9 cellular contexts compared by ENCODE assay signal in genomic region chr20:346033-346639, GRCh38. TPM values are rescaled to one million over a fixed set of nuclear protein-coding genes. Genes with fewer than 3 reads are reported as not detected.
DNase-seq lines count a peak whose midpoint lies in the region; ATAC-seq, FAIRE-seq and TF ChIP-seq lines count a peak whose summit lies in the region.
"Had no signal": no experiment of that assay in that cellular context is flagged by ENCODE, and none has a peak within 500 bp of the region (broad histone marks: within the 10 kb centered on the region; RNA-seq: fewer than 3 reads in every experiment).

No MANE protein-coding gene starts in this region.

- TF ChIP-seq POLR2A in Peyer's patch (IDR thresholded peaks at IDR 0.05) (no peak), endothelial cell of umbilical vein (IDR thresholded peaks at IDR 0.05; ENCODE audit: low read depth, low read length) (no peak), ovary (IDR thresholded peaks at IDR 0.05) (no peak)

- DNase-seq in CD4-positive, alpha-beta memory T cell, result no peak
- DNase-seq in Peyer's patch (no peak), endothelial cell of umbilical vein (ENCODE audit: low read depth, low spot score) (no peak), ovary (peak in 1 of 5 donors; percentile 33), AML-193 (lab: John Stamatoyannopoulos, UW) (no peak), NCI-H2171 treated with DMSO at 0.1 percent for 48 hours (lab: John Stamatoyannopoulos, UW) (no peak), GM19240 (ENCODE audit: insufficient read length, low spot score) (no peak)

- H3K36me3 ChIP-seq in CD4-positive, alpha-beta memory T cell (ENCODE audit: insufficient read depth, low read length), result no peaks in the 10 kb centered on the region
- H3K36me3 ChIP-seq in Peyer's patch (no peaks in the 10 kb centered on the region), endothelial cell of umbilical vein (ENCODE audit: control insufficient read depth in 2 of 2, extremely low read depth in 1 of 2, insufficient read depth in 2 of 2, low read length in 2 of 2) (no peaks in the 10 kb centered on the region), ovary (no peaks in the 10 kb centered on the region)

- ATAC-seq in HG02870 (IDR thresholded peaks at IDR 0.05; ENCODE audit: unreplicated experiment), result no peak

- CTCF ChIA-PET in CD4-positive, alpha-beta memory T cell (lab: Charles Lee; ENCODE audit: partially characterized antibody), result interaction anchor here (0.8 to 2.2 kb wide), 4 partner anchors 9 to 80 kb away, joined by 3 to 7 read pairs (median 6); no protein-coding TSS in a partner anchor
- CTCF ChIA-PET in endothelial cell of umbilical vein (lab: Charles Lee), result interaction anchor here (0.7 to 4.7 kb wide), 5 partner anchors 12 to 85 kb away, joined by 3 to 42 read pairs (median 3); no protein-coding TSS in a partner anchor

- H3K27me3 ChIP-seq in CD4-positive, alpha-beta memory T cell (ENCODE audit: insufficient read depth, low read length), result no peaks in the 10 kb centered on the region
- H3K27me3 ChIP-seq in Peyer's patch (no peaks in the 10 kb centered on the region), endothelial cell of umbilical vein (ENCODE audit: control insufficient read depth in 2 of 2, insufficient read depth in 2 of 2, low read length in 2 of 2) (no peaks in the 10 kb centered on the region), ovary (no peaks in the 10 kb centered on the region)

- peaks cover 16% of the 10 kb centered on the region for H3K4me1 ChIP-seq in CD4-positive, alpha-beta memory T cell (ENCODE audit: insufficient read depth, low read length)
- H3K4me1 ChIP-seq in Peyer's patch, result peaks cover 0 to 23% (median 0%) of the 10 kb centered on the region in 4 donors
- H3K4me1 ChIP-seq in endothelial cell of umbilical vein (ENCODE audit: control insufficient read depth, extremely low read depth, insufficient read depth, low read length), result peaks cover 9% of the 10 kb centered on the region
- H3K4me1 ChIP-seq in ovary (ENCODE audit: insufficient read depth), result peaks cover 7% of the 10 kb centered on the region

- H3K4me2 ChIP-seq in endothelial cell of umbilical vein (ENCODE audit: insufficient read depth, low read length), result peak overlapping the region; percentile 58

- peak overlapping the region; percentile 22 for H3K9ac ChIP-seq in endothelial cell of umbilical vein (replicated peaks; ENCODE audit: extremely low read depth, insufficient read depth, low read length)

- FAIRE-seq in endothelial cell of umbilical vein (lab: Jason Lieb, UNC), result no peak
- FAIRE-seq: GM18507 had no signal

- no peak overlapping the region for H3K27ac ChIP-seq in CD4-positive, alpha-beta memory T cell (ENCODE audit: low read depth, low read length)
- peak overlapping the region in 3 of 4 donors; percentile 80 to 87 (median 84) for H3K27ac ChIP-seq in Peyer's patch
- no peak overlapping the region for H3K27ac ChIP-seq in endothelial cell of umbilical vein (ENCODE audit: insufficient read depth, low read depth, low read length)
- peak overlapping the region; percentile 69 to 98 for H3K27ac ChIP-seq in ovary

- H3K4me1 Mint-ChIP-seq in CD4-positive, alpha-beta memory T cell, result peaks cover 7 to 14% (median 10%) of the 10 kb centered on the region in 4 donors

- 56 to 59% (median 57%) methylated on average over 9 of the region's 9 CpGs for WGBS in ovary, 3 donors

- dilution Hi-C loops in endothelial cell of umbilical vein (cut with MboI; ENCODE audit: extremely low pct_ligation_motif_present, low sequenced_read_pairs), result no loop called here

- no peaks in the 10 kb centered on the region for H3K9me1 ChIP-seq in endothelial cell of umbilical vein (replicated peaks; ENCODE audit: control insufficient read depth, extremely low read depth, insufficient read depth, low read length)

- H3K79me2 ChIP-seq in endothelial cell of umbilical vein (ENCODE audit: control insufficient read depth, insufficient read depth, low read length), result no peaks in the 10 kb centered on the region

- intact Hi-C loops in CD4-positive, alpha-beta memory T cell (cut with micrococcal nuclease), result loop anchor here (2.0 kb wide), 2 partner anchors 19 to 117 kb away; partner anchors contain the start of gene TBC1D20
- intact Hi-C loops in endothelial cell of umbilical vein (cut with micrococcal nuclease), result loop anchor here (5.0 kb wide), 2 partner anchors 139 to 196 kb away; partner anchors contain the start of gene CSNK2A1
- intact Hi-C loops in ovary (cut with DNase I), result no loop called here

- no peak for TF ChIP-seq EP300 in ovary (IDR thresholded peaks at IDR 0.05)

- BruUV-seq in endothelial cell of umbilical vein (replicated peaks; lab: Mats Ljungman, UMichigan), result no TSS peak

- peaks cover 3 to 4% of the 10 kb centered on the region in 2 donors for H3K36me3 Mint-ChIP-seq in CD4-positive, alpha-beta memory T cell

- H2AFZ ChIP-seq in endothelial cell of umbilical vein (ENCODE audit: low read depth, low read length), result peak overlapping the region; percentile 96

- peaks cover 0 to 3% (median 0%) of the 10 kb centered on the region in 8 donors for H3K9me3 Mint-ChIP-seq in CD4-positive, alpha-beta memory T cell

- H3K4me3 ChIP-seq in CD4-positive, alpha-beta memory T cell (ENCODE audit: low read length in 2 of 2), result no peak overlapping the region
- H3K4me3 ChIP-seq in Peyer's patch, result peak overlapping the region in 3 of 4 donors; percentile 52 to 77 (median 76)
- H3K4me3 ChIP-seq in endothelial cell of umbilical vein (replicated peaks in 1 of 3; ENCODE audit: insufficient read depth in 1 of 3, low read depth in 1 of 3, low read length in 3 of 3), result peak overlapping the region; percentile 53 to 77 (median 54)
- H3K4me3 ChIP-seq in ovary, result peak overlapping the region; percentile 80

- H3K27ac Mint-ChIP-seq in CD4-positive, alpha-beta memory T cell, result peak overlapping the region in 3 of 7 donors; percentile 60 to 82 (median 74)

- H3K4me3 Mint-ChIP-seq in CD4-positive, alpha-beta memory T cell, result peak overlapping the region; percentile 75 to 85 (median 82)

- no peaks in the 10 kb centered on the region for H3K27me3 Mint-ChIP-seq in CD4-positive, alpha-beta memory T cell

- H3K9me3 ChIP-seq in CD4-positive, alpha-beta memory T cell (ENCODE audit: control insufficient read depth in 1 of 2, low read length in 2 of 2), result peaks cover 0 to 4% of the 10 kb centered on the region in 2 donors
- H3K9me3 ChIP-seq in Peyer's patch (peaks cover 0 to 5% (median 0%) of the 10 kb centered on the region in 4 donors), endothelial cell of umbilical vein (replicated peaks; ENCODE audit: control insufficient read depth, insufficient read depth, low read length) (peaks cover 3% of the 10 kb centered on the region), ovary (no peaks in the 10 kb centered on the region)

- no peak for TF ChIP-seq CTCF in Peyer's patch (IDR thresholded peaks at IDR 0.05)
- no peak for TF ChIP-seq CTCF in endothelial cell of umbilical vein (IDR thresholded peaks at IDR 0.05; ENCODE audit: extremely low read depth in 1 of 2, insufficient read depth in 1 of 2, low read depth in 1 of 2, low read length in 2 of 2)
- no peak for TF ChIP-seq CTCF in ovary (IDR thresholded peaks at IDR 0.05)

- no peaks in the 10 kb centered on the region for H4K20me1 ChIP-seq in endothelial cell of umbilical vein (replicated peaks; ENCODE audit: control insufficient read depth, extremely low read depth, insufficient read depth, low read length)

- POLR2A ChIA-PET in CD4-positive, alpha-beta memory T cell (lab: Charles Lee; ENCODE audit: partially characterized antibody), result no interaction called here
- POLR2A ChIA-PET in endothelial cell of umbilical vein (lab: Charles Lee), result interaction anchor here (1.5 kb wide), 1 partner anchor 16 kb away, joined by 4 read pairs; no protein-coding TSS in a partner anchor

RNA-seq across cellular contexts. Expression of gene NRSN2, which starts 0.8 kb away (rescaled TPM):
- 1 to 10 TPM in 1 of 2 experiments, under 1 TPM in 1; 0.52 to 1.1 TPM for total RNA-seq in CD4-positive, alpha-beta memory T cell
- 1 to 10 TPM in 1 of 2 donors, not detected in 1; 1.3 TPM for polyA plus RNA-seq in CD4-positive, alpha-beta memory T cell
- total RNA-seq in Peyer's patch (1 to 10 TPM; 2.1 to 5.5 (median 4.6) TPM), endothelial cell of umbilical vein (36.7 and 36.9 TPM in 2 replicates), ovary (10 to 100 TPM; 20.5 to 77.9 (median 43.8) TPM)
- polyA plus RNA-seq in endothelial cell of umbilical vein (64.1 and 79.1 TPM in 2 replicates), ovary (10 to 100 TPM; 32.4 to 36.7 TPM)
- 47.5 and 70.4 TPM in 2 replicates for polyA plus RNA-seq in endothelial cell of umbilical vein (2011; cell fraction: cytosol; rRNA removed)
- 26.9 and 27.6 TPM in 2 replicates for polyA plus RNA-seq in endothelial cell of umbilical vein (2011; cell fraction: nucleus; rRNA removed)
- 36.2 and 43.8 TPM in 2 replicates for polyA plus RNA-seq in endothelial cell of umbilical vein (2012)
- polyA minus RNA-seq in endothelial cell of umbilical vein, result 26.9 and 28.1 TPM in 2 replicates
- 4.9 TPM for polyA minus RNA-seq in endothelial cell of umbilical vein (2011; cell fraction: cytosol; rRNA and poly(A)+ RNA removed)
- polyA minus RNA-seq in endothelial cell of umbilical vein (2011; cell fraction: nucleus; rRNA and poly(A)+ RNA removed), result 5.1 and 6.7 TPM in 2 replicates

RNA-seq across cellular contexts. Expression of gene SOX12, which starts 20.8 kb away (rescaled TPM):
- total RNA-seq in CD4-positive, alpha-beta memory T cell, result 1 to 10 TPM; 4.7 to 5.0 TPM
- under 1 TPM; 0.08 to 0.69 TPM for polyA plus RNA-seq in CD4-positive, alpha-beta memory T cell
- 1 to 10 TPM; 1.4 to 7.4 (median 2.5) TPM for total RNA-seq in Peyer's patch
- total RNA-seq in endothelial cell of umbilical vein, result 32.2 and 37.7 TPM in 2 replicates
- 5.7 and 6.2 TPM in 2 replicates for polyA plus RNA-seq in endothelial cell of umbilical vein
- 5.4 and 6.7 TPM in 2 replicates for polyA plus RNA-seq in endothelial cell of umbilical vein (2011; cell fraction: cytosol; rRNA removed)
- 8.9 and 9.2 TPM in 2 replicates for polyA plus RNA-seq in endothelial cell of umbilical vein (2011; cell fraction: nucleus; rRNA removed)
- 16.2 and 21.0 TPM in 2 replicates for polyA plus RNA-seq in endothelial cell of umbilical vein (2012)
- polyA minus RNA-seq in endothelial cell of umbilical vein, result 2.9 and 5.5 TPM in 2 replicates
- polyA minus RNA-seq in endothelial cell of umbilical vein (2011; cell fraction: cytosol; rRNA and poly(A)+ RNA removed), result 3.1 TPM
- 2.2 and 3.9 TPM in 2 replicates for polyA minus RNA-seq in endothelial cell of umbilical vein (2011; cell fraction: nucleus; rRNA and poly(A)+ RNA removed)
- total RNA-seq in ovary, result 10 to 100 TPM in 5 of 7 donors, 1 to 10 TPM in 2; 4.8 to 34.1 (median 25.7) TPM
- 1 to 10 TPM; 4.1 to 8.7 TPM for polyA plus RNA-seq in ovary

RNA-seq across cellular contexts. Expression of gene TRIB3, which starts 34.4 kb away (rescaled TPM):
- 1 to 10 TPM; 7.2 to 8.1 TPM for total RNA-seq in CD4-positive, alpha-beta memory T cell
- 10 to 100 TPM in 1 of 2 donors, 1 to 10 TPM in 1; 8.7 to 12.4 TPM for polyA plus RNA-seq in CD4-positive, alpha-beta memory T cell
- 10 to 100 TPM in 2 of 4 donors, 1 to 10 TPM in 2; 8.3 to 22.7 (median 12.1) TPM for total RNA-seq in Peyer's patch
- 32.1 and 35.3 TPM in 2 replicates for total RNA-seq in endothelial cell of umbilical vein
- 32.6 and 43.0 TPM in 2 replicates for polyA plus RNA-seq in endothelial cell of umbilical vein
- 23.5 and 28.0 TPM in 2 replicates for polyA plus RNA-seq in endothelial cell of umbilical vein (2011; cell fraction: cytosol; rRNA removed)
- 11.8 and 12.1 TPM in 2 replicates for polyA plus RNA-seq in endothelial cell of umbilical vein (2011; cell fraction: nucleus; rRNA removed)
- polyA plus RNA-seq in endothelial cell of umbilical vein (2012), result 23.3 and 23.5 TPM in 2 replicates
- 20.6 and 22.1 TPM in 2 replicates for polyA minus RNA-seq in endothelial cell of umbilical vein
- polyA minus RNA-seq in endothelial cell of umbilical vein (2011; cell fraction: cytosol; rRNA and poly(A)+ RNA removed), result 98.2 TPM
- 7.5 and 8.9 TPM in 2 replicates for polyA minus RNA-seq in endothelial cell of umbilical vein (2011; cell fraction: nucleus; rRNA and poly(A)+ RNA removed)
- total RNA-seq in ovary, result 10 to 100 TPM in 1 of 7 donors, 1 to 10 TPM in 6; 1.5 to 55.1 (median 4.9) TPM
- 1 to 10 TPM; 2.3 to 2.7 TPM for polyA plus RNA-seq in ovary

RNA-seq across cellular contexts. Expression of gene ZCCHC3, which starts 48.8 kb away (rescaled TPM):
- total RNA-seq in CD4-positive, alpha-beta memory T cell, result 10 to 100 TPM; 27.9 to 29.8 TPM
- polyA plus RNA-seq in CD4-positive, alpha-beta memory T cell, result 10 to 100 TPM in 1 of 2 donors, 1 to 10 TPM in 1; 5.8 to 12.2 TPM
- total RNA-seq in Peyer's patch (10 to 100 TPM in 3 of 4 donors, 1 to 10 TPM in 1; 9.6 to 17.3 (median 13.9) TPM), endothelial cell of umbilical vein (22.0 and 24.1 TPM in 2 replicates), ovary (10 to 100 TPM; 13.6 to 28.1 (median 23.1) TPM)
- polyA plus RNA-seq in endothelial cell of umbilical vein (13.6 and 14.8 TPM in 2 replicates), ovary (10 to 100 TPM; 16.8 to 23.2 TPM)
- 14.9 and 17.1 TPM in 2 replicates for polyA plus RNA-seq in endothelial cell of umbilical vein (2011; cell fraction: cytosol; rRNA removed)
- polyA plus RNA-seq in endothelial cell of umbilical vein (2011; cell fraction: nucleus; rRNA removed), result 10.2 and 11.0 TPM in 2 replicates
- 14.6 and 16.2 TPM in 2 replicates for polyA plus RNA-seq in endothelial cell of umbilical vein (2012)
- polyA minus RNA-seq in endothelial cell of umbilical vein, result 16.2 and 21.5 TPM in 2 replicates
- 7.0 TPM for polyA minus RNA-seq in endothelial cell of umbilical vein (2011; cell fraction: cytosol; rRNA and poly(A)+ RNA removed)
- 6.9 and 8.0 TPM in 2 replicates for polyA minus RNA-seq in endothelial cell of umbilical vein (2011; cell fraction: nucleus; rRNA and poly(A)+ RNA removed)

RNA-seq across cellular contexts. Expression of gene C20orf96, which starts 55.6 kb away (rescaled TPM):
- total RNA-seq in CD4-positive, alpha-beta memory T cell, result 1 to 10 TPM; 1.8 to 2.5 TPM
- under 1 TPM; 0.25 to 0.39 TPM for polyA plus RNA-seq in CD4-positive, alpha-beta memory T cell
- total RNA-seq in Peyer's patch, result 10 to 100 TPM in 2 of 4 donors, 1 to 10 TPM in 2; 6.3 to 41.3 (median 10.5) TPM
- total RNA-seq in endothelial cell of umbilical vein, result 17.0 and 20.0 TPM in 2 replicates
- polyA plus RNA-seq in endothelial cell of umbilical vein, result 17.2 and 17.7 TPM in 2 replicates
- polyA plus RNA-seq in endothelial cell of umbilical vein (2011; cell fraction: cytosol; rRNA removed), result 14.0 and 14.3 TPM in 2 replicates
- 51.4 and 61.9 TPM in 2 replicates for polyA plus RNA-seq in endothelial cell of umbilical vein (2011; cell fraction: nucleus; rRNA removed)
- polyA plus RNA-seq in endothelial cell of umbilical vein (2012), result 22.2 and 23.0 TPM in 2 replicates
- 9.0 and 15.1 TPM in 2 replicates for polyA minus RNA-seq in endothelial cell of umbilical vein
- not detected for polyA minus RNA-seq in endothelial cell of umbilical vein (2011; cell fraction: cytosol; rRNA and poly(A)+ RNA removed)
- polyA minus RNA-seq in endothelial cell of umbilical vein (2011; cell fraction: nucleus; rRNA and poly(A)+ RNA removed), result 14.0 and 17.0 TPM in 2 replicates
- total RNA-seq in ovary, result 10 to 100 TPM in 6 of 7 donors, 1 to 10 TPM in 1; 6.6 to 17.5 (median 11.7) TPM
- 10 to 100 TPM; 11.7 to 14.7 TPM for polyA plus RNA-seq in ovary

Comparison
In these comparisons a context has a peak if more than half of its experiments do, and no peak if none do; other contexts are left out.
1. H3K27ac ChIP-seq: peak in Peyer's patch (3 of 4) and ovary (2 of 2); none in CD4-positive, alpha-beta memory T cell (single experiment) and endothelial cell of umbilical vein (single experiment).
2. H3K4me3 ChIP-seq: peak in Peyer's patch (3 of 4), endothelial cell of umbilical vein (3 of 3) and ovary (single experiment); none in CD4-positive, alpha-beta memory T cell (0 of 2).
3. intact Hi-C loops: an anchor here in CD4-positive, alpha-beta memory T cell (2.0 kb wide) and endothelial cell of umbilical vein (5.0 kb wide); none called in ovary.